ENCODE assay signal across 18 cellular contexts in genomic region chr1:118360817-118361216, GRCh38.
DNase-seq lines count a peak whose midpoint lies in the region; ATAC-seq and TF ChIP-seq lines count a peak whose summit lies in the region.
"Had no signal": no experiment of that assay in that cellular context is flagged by ENCODE, and none has a peak within 500 bp of the region (broad histone marks: within the 10 kb centered on the region; RNA-seq: fewer than 3 reads in every experiment).

No MANE protein-coding gene starts in this region.

- peaks cover 19% of the 10 kb centered on the region for H3K36me3 Mint-ChIP-seq in chondrocyte (ENCODE audit: low read depth)

- WGBS in right cardiac atrium: 71% methylated on average over 2 of the region's 2 CpGs

- intact Hi-C loops in right cardiac atrium (cut with DNase I): no loop called here

- no peak for TF ChIP-seq CTCF in chondrocyte (IDR thresholded peaks at IDR 0.05)

- peaks cover 49% of the 10 kb centered on the region for H3K9me3 Mint-ChIP-seq in chondrocyte (ENCODE audit: low read depth)
- H3K9me3 Mint-ChIP-seq: type B pancreatic cell had no signal

- no peaks in the 10 kb centered on the region for H3K9me3 ChIP-seq in right cardiac atrium (ENCODE audit: control insufficient read depth, low read length)

- no peak overlapping the region for H3K4me3 ChIP-seq in right cardiac atrium (ENCODE audit: low read length)
- H3K4me3 ChIP-seq: BLaER1 treated with 17β-estradiol and CSF1 and Interleukin-3, amounts not matched to agents 10 nM and 100 nM; esophagus muscularis mucosa had no signal

- peaks cover 9% of the 10 kb centered on the region for H3K4me1 Mint-ChIP-seq in chondrocyte (ENCODE audit: low read depth)
- H3K4me1 Mint-ChIP-seq: activated CD4-positive, alpha-beta memory T cell treated with anti-CD3 and anti-CD28 coated beads, Interleukin-2, amount 10 ng/mL, durations not matched to agents 7 days and 5 days had no signal

- H3K4me1 ChIP-seq in right cardiac atrium (ENCODE audit: control insufficient read depth, insufficient read depth, low read length): no peaks in the 10 kb centered on the region
- H3K4me1 ChIP-seq: BLaER1 treated with 17β-estradiol and CSF1 and Interleukin-3, amounts not matched to agents 10 nM and 100 nM; esophagus muscularis mucosa had no signal

- no peaks in the 10 kb centered on the region for H3K27me3 Mint-ChIP-seq in chondrocyte (ENCODE audit: low read depth)
- H3K27me3 Mint-ChIP-seq: activated CD4-positive, alpha-beta memory T cell treated with anti-CD3 and anti-CD28 coated beads, Interleukin-2, amount 10 ng/mL, durations not matched to agents 7 days and 5 days; type B pancreatic cell had no signal

- peak overlapping the region; percentile 65 for H3K27ac Mint-ChIP-seq in chondrocyte (ENCODE audit: unreplicated experiment)
- H3K27ac Mint-ChIP-seq: activated CD4-positive, alpha-beta memory T cell treated with anti-CD3 and anti-CD28 coated beads, Interleukin-2, amount 10 ng/mL, durations not matched to agents 7 days and 5 days; type B pancreatic cell had no signal

- no peaks in the 10 kb centered on the region for H3K27me3 ChIP-seq in right cardiac atrium (ENCODE audit: control insufficient read depth, insufficient read depth)
- H3K27me3 ChIP-seq: BLaER1 treated with 17β-estradiol and CSF1 and Interleukin-3, amounts not matched to agents 10 nM and 100 nM; esophagus muscularis mucosa had no signal

- no peak overlapping the region for H3K27ac ChIP-seq in right cardiac atrium (ENCODE audit: low read length)
- H3K27ac ChIP-seq: BLaER1 treated with 17β-estradiol and CSF1 and Interleukin-3, amounts not matched to agents 10 nM and 100 nM; esophagus muscularis mucosa had no signal

- ATAC-seq in HG02852 (IDR thresholded peaks at IDR 0.05; ENCODE audit: unreplicated experiment) (no peak), right cardiac atrium (no peak)
- ATAC-seq: sciatic nerve had no signal

- no peak overlapping the region for H3K4me3 Mint-ChIP-seq in chondrocyte (ENCODE audit: unreplicated experiment)
- H3K4me3 Mint-ChIP-seq: activated CD4-positive, alpha-beta memory T cell treated with anti-CD3 and anti-CD28 coated beads, Interleukin-2, amount 10 ng/mL, durations not matched to agents 7 days and 5 days; type B pancreatic cell had no signal

- DNase-seq in Daoy (ENCODE audit: low read depth) (peak; percentile 30), M059J (ENCODE audit: low read depth) (peak; percentile 78), chondrocyte (ENCODE audit: low spot score) (no peak), kidney tubule cell (ENCODE audit: low spot score) (peak; percentile 66), NOMO-1 treated with dmso at 0.1 percent for 144 hours (lab: John Stamatoyannopoulos, UW; ENCODE audit: unreplicated experiment) (no peak), NCI-H1436 (lab: John Stamatoyannopoulos, UW) (no peak), right cardiac atrium (no peak)
- DNase-seq: activated CD4-positive, alpha-beta memory T cell treated with anti-CD3 and anti-CD28 coated beads, Interleukin-2, amount 10 ng/mL, durations not matched to agents 7 days and 5 days; cortex of kidney; mesenchymal stem cell; NCI-H1092; NCI-H2171; stimulated activated CD4-positive, alpha-beta T cell treated with anti-CD3 and anti-CD28 coated beads, Interleukin-4, amount 100 ng/mL, for 24 hours had no signal

Comparison
In these comparisons a context has a peak if more than half of its experiments do, and no peak if none do; other contexts are left out.
1. DNase-seq: peak in Daoy (single experiment), M059J (single experiment) and kidney tubule cell (single experiment); none in chondrocyte (single experiment), NOMO-1 treated with dmso at 0.1 percent for 144 hours (single experiment), NCI-H1436 (single experiment) and right cardiac atrium (0 of 3).